In the genomic region with DNA sequence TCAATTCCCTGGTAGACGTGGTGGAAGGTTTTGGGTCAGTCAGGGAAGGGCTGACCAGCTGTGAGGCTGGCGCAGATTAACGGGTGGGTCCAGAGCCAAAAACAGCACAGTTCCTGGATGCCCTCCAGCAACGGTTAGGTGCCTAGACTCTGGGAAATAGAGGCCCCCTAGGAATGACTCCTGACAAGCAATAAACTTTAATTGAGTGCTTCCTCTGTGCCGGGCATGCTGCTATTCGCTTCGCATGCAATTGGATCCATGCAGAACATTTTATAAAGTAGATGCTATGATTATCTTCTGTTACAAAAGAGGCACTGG, we compare ENCODE assay signal across 9 cellular contexts. TPM values are rescaled to one million over a fixed set of nuclear protein-coding genes. Genes with fewer than 3 reads are reported as not detected.
DNase-seq lines count a peak whose midpoint lies in the region; ATAC-seq, FAIRE-seq and TF ChIP-seq lines count a peak whose summit lies in the region.
"Had no signal": no experiment of that assay in that cellular context is flagged by ENCODE, and none has a peak within 500 bp of the region (broad histone marks: within the 10 kb centered on the region; RNA-seq: fewer than 3 reads in every experiment).

No MANE protein-coding gene starts in this region.

- H3K36me3 ChIP-seq in MG63 (no peaks in the 10 kb centered on the region; the same call in 1 of the 2 replicates), body of pancreas (replicated peaks in 1 of 2; ENCODE audit: insufficient read depth in 1 of 2, low read depth in 2 of 2) (no peaks in the 10 kb centered on the region), kidney (ENCODE audit: control insufficient read depth in 1 of 2, insufficient read depth in 2 of 2, low read length in 2 of 2) (peaks cover 0 to 4% of the 10 kb centered on the region in 2 donors), stomach smooth muscle (ENCODE audit: control insufficient read depth in 2 of 2, insufficient read depth in 2 of 2, low read length in 2 of 2) (peaks cover 2 to 9% of the 10 kb centered on the region in 2 donors)

- H3K9me3 ChIP-seq in MG63 (no peaks in the 10 kb centered on the region), body of pancreas (no peaks in the 10 kb centered on the region), kidney (ENCODE audit: control insufficient read depth in 1 of 2, low read length in 2 of 2) (no peaks in the 10 kb centered on the region), stomach smooth muscle (ENCODE audit: control insufficient read depth in 2 of 2, low read length in 2 of 2) (no peaks in the 10 kb centered on the region)

- peaks cover 13% of the 10 kb centered on the region for H3K4me1 ChIP-seq in body of pancreas
- H3K4me1 ChIP-seq in kidney (ENCODE audit: control insufficient read depth in 1 of 2, insufficient read depth in 1 of 2, low read depth in 1 of 2, low read length in 2 of 2), result peaks cover 0 to 9% of the 10 kb centered on the region in 2 donors
- H3K4me1 ChIP-seq in stomach smooth muscle (ENCODE audit: control insufficient read depth, insufficient read depth, low read length), result peaks cover 15% of the 10 kb centered on the region

- no peak for TF ChIP-seq POLR2A in body of pancreas (IDR thresholded peaks at IDR 0.05)

- H3K27me3 ChIP-seq in MG63 (no peaks in the 10 kb centered on the region), body of pancreas (no peaks in the 10 kb centered on the region), stomach smooth muscle (ENCODE audit: control insufficient read depth in 1 of 2, insufficient read depth in 2 of 2, low read length in 2 of 2) (peaks cover 0 to 4% of the 10 kb centered on the region in 2 donors)

- peak overlapping the region; percentile 73 for H3K4me3 ChIP-seq in MG63
- peak overlapping the region; percentile 57 to 58 for H3K4me3 ChIP-seq in body of pancreas
- peak overlapping the region; percentile 46 to 90 for H3K4me3 ChIP-seq in kidney (ENCODE audit: low read length in 2 of 2)
- peak overlapping the region; percentile 67 to 83 for H3K4me3 ChIP-seq in stomach smooth muscle (ENCODE audit: low read length in 2 of 2)

- TF ChIP-seq CTCF in body of pancreas (IDR thresholded peaks at IDR 0.05), result no peak
- TF ChIP-seq CTCF in kidney (IDR thresholded peaks at IDR 0.05; ENCODE audit: borderline replicate concordance, extremely low read depth, insufficient read depth), result no peak

- no peak for FAIRE-seq in kidney (lab: Jason Lieb, UNC)
- FAIRE-seq: TTC549 had no signal

- intact Hi-C loops in body of pancreas (cut with DNase I) (no loop called here), kidney (cut with DNase I) (no loop called here)

- peak; percentile 33 for ATAC-seq in body of pancreas
- ATAC-seq in GM18517 (IDR thresholded peaks at IDR 0.05; ENCODE audit: unreplicated experiment), result no peak
- no peak for ATAC-seq in HG02981 (IDR thresholded peaks at IDR 0.05; ENCODE audit: unreplicated experiment)

- H3K27ac ChIP-seq in body of pancreas, result peak overlapping the region in 3 of 4 donors; percentile 69 to 98 (median 92)
- H3K27ac ChIP-seq in kidney (ENCODE audit: low read depth in 2 of 2, low read length in 2 of 2), result peak overlapping the region; percentile 94 to 98
- H3K27ac ChIP-seq in stomach smooth muscle (ENCODE audit: low read length), result peak overlapping the region; percentile 92

- DNase-seq in DMS 273 treated with DMSO at 0.1 percent for 48 hours (lab: John Stamatoyannopoulos, UW) (peak; percentile 20), MG63 (peak; percentile 56), body of pancreas (peak; percentile 58 to 73 (median 66)), kidney (no peak)
- DNase-seq in stimulated activated CD4-positive, alpha-beta T cell treated with anti-CD3 and anti-CD28 coated beads, Interleukin-4, amount 100 ng/mL, for 4 hours, result no peak

- H3K9ac ChIP-seq in kidney (ENCODE audit: low read length in 2 of 2), result peak overlapping the region; percentile 26 to 77
- H3K9ac ChIP-seq in stomach smooth muscle (ENCODE audit: low read length in 2 of 2), result peak overlapping the region; percentile 72 to 90

- 0% methylated on average over 2 to 7 of the region's 7 CpGs for WGBS in body of pancreas, 2 donors

RNA-seq across cellular contexts. Expression of gene ZNF449, which starts 0.7 kb away (rescaled TPM):
- total RNA-seq in MG63 (2014; rRNA removed; shearing (Covaris generic); ENCODE audit: low replicate concordance), result 1.8 and 5.2 TPM in 2 replicates
- total RNA-seq in body of pancreas, result 1 to 10 TPM; 5.3 to 8.6 TPM
- 8.7 TPM for total RNA-seq in kidney
- 3.1 TPM for polyA plus RNA-seq in kidney (ENCODE audit: insufficient read depth, low read depth, low replicate concordance)

RNA-seq across cellular contexts. Expression of gene ZNF75D, which starts 1.4 kb away (rescaled TPM):
- total RNA-seq in MG63 (2014; rRNA removed; shearing (Covaris generic); ENCODE audit: low replicate concordance), result 3.9 and 12.7 TPM in 2 replicates
- total RNA-seq in body of pancreas (10 to 100 TPM in 1 of 2 donors, 1 to 10 TPM in 1; 9.1 to 11.2 TPM), kidney (11.6 TPM)
- polyA plus RNA-seq in kidney (ENCODE audit: insufficient read depth, low read depth, low replicate concordance), result 8.5 TPM

RNA-seq across cellular contexts. Expression of gene ETDC, which starts 36.0 kb away (rescaled TPM):
- total RNA-seq in MG63 (2014; rRNA removed; shearing (Covaris generic); ENCODE audit: low replicate concordance), result not detected in 2 replicates
- not detected for total RNA-seq in body of pancreas
- total RNA-seq in kidney, result not detected
- not detected for polyA plus RNA-seq in kidney (ENCODE audit: insufficient read depth, low read depth, low replicate concordance)

Comparison
In these comparisons a context has a peak if more than half of its experiments do, and no peak if none do; other contexts are left out.
1. DNase-seq: peak in DMS 273 treated with DMSO at 0.1 percent for 48 hours (single experiment), MG63 (single experiment) and body of pancreas (4 of 4); none in kidney (single experiment) and stimulated activated CD4-positive, alpha-beta T cell treated with anti-CD3 and anti-CD28 coated beads, Interleukin-4, amount 100 ng/mL, for 4 hours (0 of 2).
2. Peak in every context shown above with its lines, with median percentiles within 50 percentile points of each other: H3K4me3 ChIP-seq and H3K27ac ChIP-seq.